ENCODE assay signal across 14 cellular contexts in the genomic region with DNA sequence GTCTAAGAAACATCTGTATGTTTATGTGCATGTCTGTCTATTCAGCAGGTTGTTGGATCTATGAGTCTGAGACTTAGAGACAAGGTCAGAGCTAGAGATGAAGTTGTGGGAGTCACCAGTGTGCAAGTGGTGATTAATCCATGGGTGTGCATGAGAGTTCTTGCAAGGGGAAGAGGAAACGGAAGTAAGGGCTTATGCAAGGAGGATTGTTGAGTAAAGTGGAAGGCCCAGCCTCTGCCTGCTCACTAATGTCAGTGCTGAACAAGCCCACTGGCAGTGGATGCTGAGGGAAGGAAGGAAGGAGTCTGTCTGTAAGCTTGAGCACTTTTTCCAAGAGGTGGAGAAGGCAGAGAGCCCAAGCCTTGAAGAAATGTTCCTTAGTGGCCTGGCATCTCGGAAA. TPM values are rescaled to one million over a fixed set of nuclear protein-coding genes. Genes with fewer than 3 reads are reported as not detected.
A peak's percentile ranks its signal among the peaks of the same experiment; 100 is the strongest.
DNase-seq lines count a peak whose midpoint lies in the region; ATAC-seq and TF ChIP-seq lines count a peak whose summit lies in the region.
"Not testable (repeated sequence)": the region's sequence is repeated elsewhere in the genome, so short reads cannot be mapped to it uniquely, and the experiment has no call there.
"Had no signal": no experiment of that assay in that cellular context is flagged by ENCODE, and none has a peak within 500 bp of the region (broad histone marks: within the 10 kb centered on the region; RNA-seq: fewer than 3 reads in every experiment).

No MANE protein-coding gene starts in this region.

- WGBS in esophagus, 2 donors: 67 to 68% methylated on average over 2 of the region's 2 CpGs
- 62% methylated on average over 2 of the region's 2 CpGs for WGBS in right cardiac atrium

- TF ChIP-seq CTCF in RWPE2 (IDR thresholded peaks at IDR 0.05; ENCODE audit: poor library complexity, severe bottlenecking); neutrophil (IDR thresholded peaks at IDR 0.05): not testable (repeated sequence)

- not testable (repeated sequence) for H3K4me3 ChIP-seq in RWPE2 (ENCODE audit: severe bottlenecking); esophagus (ENCODE audit: low read depth in 1 of 2, low read length in 2 of 2); right cardiac atrium (ENCODE audit: low read length); neutrophil (ENCODE audit: low read depth in 1 of 2, low read length in 1 of 2)

- H3K9me3 ChIP-seq in RWPE2 (ENCODE audit: severe bottlenecking); esophagus (ENCODE audit: control insufficient read depth in 2 of 2, insufficient read depth in 1 of 2, low read depth in 1 of 2, low read length in 1 of 2); right cardiac atrium (ENCODE audit: control insufficient read depth, low read length); neutrophil: not testable (repeated sequence)

- DNase-seq in AML-193 (lab: John Stamatoyannopoulos, UW) (peak; percentile 92), HPDE6-E6E7 (ENCODE audit: extremely low spot score) (peak; percentile 46), NCI-H226 (peak; percentile 6), amniotic epithelial cell (ENCODE audit: low read depth) (peak; percentile 77), right cardiac atrium (peak in 2 of 3 donors; percentile 21 to 62)
- DNase-seq in RWPE2 (ENCODE audit: low spot score): not testable (repeated sequence)

- peaks cover 68% of the 10 kb centered on the region for H3K4me1 ChIP-seq in RWPE2 (ENCODE audit: insufficient read depth, poor library complexity, severe bottlenecking)
- not testable (repeated sequence) for H3K4me1 ChIP-seq in esophagus (ENCODE audit: control insufficient read depth in 2 of 2, insufficient read depth in 2 of 2, low read length in 1 of 2); right cardiac atrium (ENCODE audit: control insufficient read depth, insufficient read depth, low read length)
- peaks cover 22 to 32% of the 10 kb centered on the region in 2 experiments for H3K4me1 ChIP-seq in neutrophil (ENCODE audit: control insufficient read depth in 1 of 2, insufficient read depth in 1 of 2, low read depth in 1 of 2, low read length in 1 of 2)

- intact Hi-C loops in right cardiac atrium (cut with DNase I): not testable (repeated sequence)

- not testable (repeated sequence) for H3K27me3 ChIP-seq in RWPE2 (ENCODE audit: insufficient read depth, poor library complexity, severe bottlenecking); esophagus (ENCODE audit: control insufficient read depth in 1 of 2, insufficient read depth in 2 of 2, low read length in 2 of 2); right cardiac atrium (ENCODE audit: control insufficient read depth, insufficient read depth)
- peaks cover 14% of the 10 kb centered on the region for H3K27me3 ChIP-seq in neutrophil

- H3K27ac ChIP-seq in RWPE2 (ENCODE audit: poor library complexity, severe bottlenecking): peak overlapping the region; percentile 97
- H3K27ac ChIP-seq in esophagus (ENCODE audit: low read depth in 2 of 2, low read length in 1 of 2): peak overlapping the region; percentile 61 to 75
- H3K27ac ChIP-seq in right cardiac atrium (ENCODE audit: low read length): not testable (repeated sequence)
- H3K27ac ChIP-seq in neutrophil: peak overlapping the region; percentile 77

- peak; percentile 61 for ATAC-seq in RWPE2 (ENCODE audit: low read depth)
- peak; percentile 70 to 75 for ATAC-seq in right cardiac atrium

- H3K36me3 ChIP-seq in RWPE2 (ENCODE audit: low read depth); esophagus (ENCODE audit: control insufficient read depth in 2 of 2, insufficient read depth in 2 of 2, low read length in 1 of 2); neutrophil: not testable (repeated sequence)

RNA-seq across cellular contexts. Expression of a gene that starts 35.7 kb away (rescaled TPM):
- polyA plus RNA-seq in esophagus: 100 to 1,000 TPM; 112 to 165 TPM
- total RNA-seq in right cardiac atrium: not detected
- not detected for polyA plus RNA-seq in right cardiac atrium
- total RNA-seq: activated CD4-positive, alpha-beta T cell treated with anti-CD3 and anti-CD28 coated beads, Interleukin-2, amount 10 ng/mL, durations not matched to agents 24 days and 14 days; activated naive CD4-positive, alpha-beta T cell treated with anti-CD3 and anti-CD28 coated beads for 36 hours; activated T-cell treated with anti-CD3 and anti-CD28 coated beads, Interleukin-2, amount 50 U/mL, for 72 hours; LHCN-M2; mesothelial cell of epicardium; sciatic nerve had no signal

RNA-seq across cellular contexts. Expression of a gene that starts 57.3 kb away (rescaled TPM):
- polyA plus RNA-seq in esophagus (10 to 100 TPM; 16.5 to 16.6 TPM), right cardiac atrium (23.9 TPM)
- total RNA-seq in right cardiac atrium: 10 to 100 TPM; 34.9 to 43.8 (median 38.6) TPM

Comparison
In these comparisons a context has a peak if more than half of its experiments do, and no peak if none do; other contexts are left out.
1. RNA of a gene that starts 35.7 kb away (polyA plus RNA-seq): 112 to 165 TPM in esophagus; not detected in right cardiac atrium (single experiment); every median in the first group is over 100 times any median in the second.